Comparison of ENCODE assay signal across 28 cellular contexts in the genomic region with DNA sequence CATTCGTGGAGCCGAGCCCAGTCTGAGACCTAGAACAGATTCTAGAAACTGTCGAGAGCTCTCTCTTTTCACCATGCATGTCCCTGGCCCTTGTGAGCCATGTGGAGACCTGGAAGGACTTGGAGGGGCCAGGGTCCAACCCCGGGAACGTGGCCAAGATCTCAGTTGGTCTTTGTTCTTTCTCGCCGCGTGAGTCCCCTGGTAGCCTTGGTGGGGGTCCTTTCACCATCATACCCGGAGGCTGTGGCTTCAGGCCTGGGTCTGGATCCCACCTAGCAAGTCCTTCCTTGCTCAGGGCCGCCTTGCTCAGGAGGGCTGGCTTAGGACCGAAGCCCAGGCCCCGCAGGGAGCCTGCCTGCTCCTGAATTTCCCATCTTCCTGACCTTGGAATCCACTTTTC.
"Had no signal": no experiment of that assay in that cellular context is flagged by ENCODE, and none has a peak within 500 bp of the region (broad histone marks: within the 10 kb centered on the region; RNA-seq: fewer than 3 reads in every experiment).

No MANE protein-coding gene starts in this region.

- ATAC-seq: effector memory CD8-positive, alpha-beta T cell; esophagus mucosa; gastrocnemius medialis; heart right ventricle; left cardiac atrium; left lung; left ventricle myocardium superior; lower lobe of right lung; mucosa of descending colon had no signal

- H3K36me3 Mint-ChIP-seq: mesothelial cell of epicardium had no signal

- H3K36me3 ChIP-seq: esophagus squamous epithelium, gastrocnemius medialis, heart right ventricle, left lung, lower lobe of right lung had no signal

- H3K27ac Mint-ChIP-seq: effector memory CD8-positive, alpha-beta T cell; endodermal cell; mesothelial cell of epicardium had no signal

- H3K27ac ChIP-seq: coronary artery, dorsolateral prefrontal cortex, epithelial cell of prostate, esophagus squamous epithelium, gastrocnemius medialis, heart right ventricle, left lung, lower lobe of right lung had no signal

- H3K4me3 ChIP-seq: coronary artery, dorsolateral prefrontal cortex, esophagus squamous epithelium, gastrocnemius medialis, heart right ventricle, left lung, lower lobe of right lung, mucosa of descending colon had no signal

- DNase-seq: dermis blood vessel endothelial cell; dorsolateral prefrontal cortex; effector CD8-positive, alpha-beta T cell; effector memory CD8-positive, alpha-beta T cell; endodermal cell; erythroblast; esophagus squamous epithelium; foreskin fibroblast; foreskin melanocyte; gastrocnemius medialis; glutamatergic neuron; head of caudate nucleus; heart right ventricle; hippocampal formation; left cardiac atrium; left lung; left ventricle myocardium superior; lower lobe of right lung; mesenchymal stem cell; mucosa of descending colon had no signal

- H3K9me3 ChIP-seq: esophagus squamous epithelium, gastrocnemius medialis, heart right ventricle, left lung, lower lobe of right lung, mucosa of descending colon had no signal

- H3K4me3 Mint-ChIP-seq: effector memory CD8-positive, alpha-beta T cell; endodermal cell; mesothelial cell of epicardium had no signal

- H3K4me1 ChIP-seq: esophagus squamous epithelium, gastrocnemius medialis, heart right ventricle, left lung, lower lobe of right lung had no signal

- H3K27me3 ChIP-seq: dorsolateral prefrontal cortex, gastrocnemius medialis, left lung had no signal

- H3K9me3 Mint-ChIP-seq: effector memory CD8-positive, alpha-beta T cell; endodermal cell; mesothelial cell of epicardium had no signal

- FAIRE-seq: colon, endometrium, islet of Langerhans, keratinocyte had no signal
